Comparison of ENCODE assay signal across 14 cellular contexts in the genomic region with DNA sequence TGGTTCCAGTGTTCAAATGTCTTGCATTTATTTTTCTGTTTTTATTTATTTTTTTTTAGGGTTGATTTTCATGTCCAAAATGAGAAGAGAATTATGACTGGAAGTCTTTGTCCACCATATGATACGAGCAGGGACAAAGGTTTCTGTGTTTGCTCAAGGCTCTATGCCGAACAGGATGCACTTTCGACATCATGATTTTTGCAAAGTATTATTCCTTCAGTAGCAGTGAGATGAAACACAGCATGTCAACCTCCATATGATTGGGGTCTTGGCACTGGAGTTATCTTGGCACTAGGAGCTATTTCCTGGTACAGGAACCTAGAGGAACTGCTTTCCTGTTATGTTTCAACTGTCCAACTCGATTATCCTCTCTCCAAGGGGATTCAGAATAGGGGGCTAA.
DNase-seq lines count a peak whose midpoint lies in the region; ATAC-seq, FAIRE-seq and TF ChIP-seq lines count a peak whose summit lies in the region.
"Had no signal": no experiment of that assay in that cellular context is flagged by ENCODE, and none has a peak within 500 bp of the region (broad histone marks: within the 10 kb centered on the region; RNA-seq: fewer than 3 reads in every experiment).

No MANE protein-coding gene starts in this region.

- no peak overlapping the region for H3K4ac ChIP-seq in H9 (ENCODE audit: low read depth, low read length)

- H3K4me1 ChIP-seq in naive thymus-derived CD4-positive, alpha-beta T cell (ENCODE audit: control insufficient read depth in 2 of 2, insufficient read depth in 2 of 2, low read length in 2 of 2): no peaks in the 10 kb centered on the region
- H3K4me1 ChIP-seq in H9 (ENCODE audit: insufficient read depth, low read length): peaks cover 10% of the 10 kb centered on the region; the same call in 1 of the 2 replicates

- no peak overlapping the region for H4K5ac ChIP-seq in H9 (ENCODE audit: insufficient read length, low read depth, low read length)

- no peak overlapping the region for H3K9ac ChIP-seq in H9 (ENCODE audit: extremely low read depth, insufficient read length, low read length)

- peaks cover 0 to 6% (median 0%) of the 10 kb centered on the region in 11 donors for H3K9me3 Mint-ChIP-seq in naive thymus-derived CD4-positive, alpha-beta T cell
- H3K9me3 Mint-ChIP-seq in H9: peaks cover 0 to 3% of the 10 kb centered on the region in 2 experiments; a peak in 1 of 5 replicates

- H2AFZ ChIP-seq in H9 (ENCODE audit: low read length): no peak overlapping the region
- H2AFZ ChIP-seq: GM23338 had no signal

- no peaks in the 10 kb centered on the region for H3K79me2 ChIP-seq in H9 (ENCODE audit: insufficient read depth, low read length)

- no peaks in the 10 kb centered on the region for H3K79me1 ChIP-seq in H9 (ENCODE audit: insufficient read depth, low read depth, low read length, poor library complexity, severe bottlenecking)

- H2BK15ac ChIP-seq in H9 (ENCODE audit: low read depth, low read length): no peak overlapping the region

- H3K36me3 ChIP-seq in bronchial epithelial cell (ENCODE audit: control insufficient read depth, insufficient read depth, low read length): no peaks in the 10 kb centered on the region
- no peaks in the 10 kb centered on the region for H3K36me3 ChIP-seq in naive thymus-derived CD4-positive, alpha-beta T cell (ENCODE audit: control insufficient read depth in 2 of 3, insufficient read depth in 3 of 3, low read length in 3 of 3)

- H2BK5ac ChIP-seq in H9 (ENCODE audit: insufficient read length, low read length): no peak overlapping the region

- no peak overlapping the region for H4K8ac ChIP-seq in H9 (replicated peaks; ENCODE audit: insufficient read length, low read depth, low read length)

- no peaks in the 10 kb centered on the region for H3K36me3 Mint-ChIP-seq in naive thymus-derived CD4-positive, alpha-beta T cell
- peaks cover 0 to 4% (median 0%) of the 10 kb centered on the region in 3 experiments; a peak in 1 of 7 replicates for H3K36me3 Mint-ChIP-seq in H9 (ENCODE audit: insufficient read depth in 1 of 3, low read depth in 3 of 3)
- H3K36me3 Mint-ChIP-seq: CD8-positive, alpha-beta memory T cell had no signal

- H2AK5ac ChIP-seq in H9 (ENCODE audit: insufficient read length, low read length): no peak overlapping the region

- WGBS in H9 (ENCODE audit: extremely low coverage, insufficient read length, low lambda C conversion rate): no CpG with 5 or more reads among the region's 4 CpGs

- H3K23ac ChIP-seq in H9 (ENCODE audit: insufficient read length, low read depth, low read length): no peak overlapping the region

- intact Hi-C loops in naive thymus-derived CD4-positive, alpha-beta T cell (cut with micrococcal nuclease): no loop called here

- H4K20me1 ChIP-seq in H9 (ENCODE audit: control insufficient read depth, insufficient read depth, insufficient read length): no peaks in the 10 kb centered on the region

- H3K18ac ChIP-seq in H9 (ENCODE audit: insufficient read length, low read depth, low read length): no peak overlapping the region

- H3K23me2 ChIP-seq in H9 (ENCODE audit: insufficient read length, low read depth, low read length, poor library complexity, severe bottlenecking): no peaks in the 10 kb centered on the region

- no peak overlapping the region for H2BK120ac ChIP-seq in H9 (ENCODE audit: low read depth, low read length, poor library complexity, severe bottlenecking)

- no peak overlapping the region for H2BK12ac ChIP-seq in H9 (ENCODE audit: insufficient read length, low read depth, low read length)

- H3K27me3 ChIP-seq in bronchial epithelial cell (ENCODE audit: control insufficient read depth, insufficient read depth, low read length): no peaks in the 10 kb centered on the region
- no peaks in the 10 kb centered on the region for H3K27me3 ChIP-seq in naive thymus-derived CD4-positive, alpha-beta T cell (ENCODE audit: control insufficient read depth in 2 of 2, insufficient read depth in 2 of 2, low read length in 2 of 2)
- no peaks in the 10 kb centered on the region for H3K27me3 ChIP-seq in H9 (ENCODE audit: insufficient read depth, low read length)

- H3K27ac Mint-ChIP-seq in naive thymus-derived CD4-positive, alpha-beta T cell: no peak overlapping the region
- no peak overlapping the region for H3K27ac Mint-ChIP-seq in H9
- H3K27ac Mint-ChIP-seq: CD8-positive, alpha-beta memory T cell; GM23338 had no signal

- no peak for ATAC-seq in naive thymus-derived CD4-positive, alpha-beta T cell
- ATAC-seq: GM12878, GM23338 had no signal

- no peaks in the 10 kb centered on the region for H3K4me1 Mint-ChIP-seq in naive thymus-derived CD4-positive, alpha-beta T cell
- H3K4me1 Mint-ChIP-seq in H9: peaks cover 37 to 49% of the 10 kb centered on the region in 2 experiments
- H3K4me1 Mint-ChIP-seq: CD8-positive, alpha-beta memory T cell had no signal

- no peaks in the 10 kb centered on the region for H3K9me3 ChIP-seq in naive thymus-derived CD4-positive, alpha-beta T cell (ENCODE audit: control insufficient read depth in 2 of 3, low read length in 3 of 3)
- no peaks in the 10 kb centered on the region for H3K9me3 ChIP-seq in H9 (ENCODE audit: control insufficient read depth, low read depth, low read length)

- H3T11ph ChIP-seq in H9 (ENCODE audit: low read length): no peak overlapping the region

- peaks cover 0 to 31% (median 8%) of the 10 kb centered on the region in 5 donors for H3K27me3 Mint-ChIP-seq in naive thymus-derived CD4-positive, alpha-beta T cell
- no peaks in the 10 kb centered on the region for H3K27me3 Mint-ChIP-seq in H9 (ENCODE audit: low read depth)
- H3K27me3 Mint-ChIP-seq: CD8-positive, alpha-beta memory T cell had no signal

- TF ChIP-seq CTCF in bronchial epithelial cell (IDR thresholded peaks at IDR 0.05; ENCODE audit: insufficient read depth, low read length, severe bottlenecking) (no peak), coronary artery (IDR thresholded peaks at IDR 0.05) (no peak), H9 (conservative IDR thresholded peaks at IDR 0.05) (no peak)

- no peak overlapping the region for H3K4me3 Mint-ChIP-seq in naive thymus-derived CD4-positive, alpha-beta T cell
- no peak overlapping the region for H3K4me3 Mint-ChIP-seq in H9
- H3K4me3 Mint-ChIP-seq: CD8-positive, alpha-beta memory T cell; GM23338 had no signal

- POLR2A ChIA-PET in naive thymus-derived CD4-positive, alpha-beta T cell (lab: Charles Lee): no interaction called here

- H3K27ac ChIP-seq in naive thymus-derived CD4-positive, alpha-beta T cell (ENCODE audit: low read depth, low read length): no peak overlapping the region
- H3K27ac ChIP-seq in coronary artery (no peak overlapping the region), H9 (ENCODE audit: insufficient read length, low read depth, low read length) (no peak overlapping the region)

- CTCF ChIA-PET in naive thymus-derived CD4-positive, alpha-beta T cell (lab: Charles Lee): no interaction called here

- H2BK20ac ChIP-seq in H9 (ENCODE audit: low read depth, low read length, poor library complexity, severe bottlenecking): no peak overlapping the region

- H3K14ac ChIP-seq in H9 (ENCODE audit: insufficient read depth, low read length): no peak overlapping the region

- H4K91ac ChIP-seq in H9 (ENCODE audit: insufficient read length, low read depth, low read length): no peak overlapping the region

- DNase-seq in bronchial epithelial cell (ENCODE audit: low read depth): no peak
- DNase-seq in epidermal melanocyte (ENCODE audit: insufficient read length, low spot score): peak; percentile 19
- DNase-seq in lung microvascular endothelial cell (ENCODE audit: low read depth in 2 of 2): peak; percentile 51 to 89
- DNase-seq in naive thymus-derived CD4-positive, alpha-beta T cell: no peak
- no peak for DNase-seq in NCI-H345 (lab: John Stamatoyannopoulos, UW)
- no peak for DNase-seq in coronary artery (ENCODE audit: low spot score)
- DNase-seq in H9: no peak
- DNase-seq: CD8-positive, alpha-beta memory T cell; DMS53; H7; IMR-90 had no signal

- H3K4me3 ChIP-seq in bronchial epithelial cell (ENCODE audit: low read depth, low read length): no peak overlapping the region
- no peak overlapping the region for H3K4me3 ChIP-seq in naive thymus-derived CD4-positive, alpha-beta T cell (ENCODE audit: low read length)
- no peak overlapping the region for H3K4me3 ChIP-seq in coronary artery
- H3K4me3 ChIP-seq: GM12878, GM23338 had no signal

- H3K56ac ChIP-seq in H9 (ENCODE audit: insufficient read length, low read depth, low read length): no peak overlapping the region

- H3K4me2 ChIP-seq in H9 (ENCODE audit: insufficient read depth, insufficient read length, low read length): no peak overlapping the region
- H3K4me2 ChIP-seq: GM23338 had no signal

- peak; percentile 23 for FAIRE-seq in bronchial epithelial cell (lab: Jason Lieb, UNC)
- FAIRE-seq: GM12878, GM18507 had no signal

Comparison
In these comparisons a context has a peak if more than half of its experiments do, and no peak if none do; other contexts are left out.
1. DNase-seq: peak in epidermal melanocyte (single experiment) and lung microvascular endothelial cell (2 of 2); none in bronchial epithelial cell (single experiment), naive thymus-derived CD4-positive, alpha-beta T cell (0 of 9), NCI-H345 (single experiment), coronary artery (single experiment) and H9 (single experiment).